ENCODE assay signal across 1 cellular context in genomic region chr2:42141687-42142475, GRCh38.
TF ChIP-seq lines count a peak whose summit lies in the region.

No MANE protein-coding gene starts in this region.

TF ChIP-seq in K562, 482 proteins besides CTCF, POLR2A, EP300 and RAD21 (continued from another document and continues in another):
- TF ChIP-seq CHD7 (IDR thresholded peaks at IDR 0.05; ENCODE audit: low read depth, low read length) = no peak
- no peak for TF ChIP-seq IFI16 (CRISPR knock-in tag; IDR thresholded peaks at IDR 0.05)
- no peak for TF ChIP-seq BACH1 (tag; IDR thresholded peaks at IDR 0.05)
- no peak for TF ChIP-seq DIDO1 (tag; IDR thresholded peaks at IDR 0.05; ENCODE audit: low read depth)
- no peak for TF ChIP-seq ZNF449 (CRISPR knock-in tag; IDR thresholded peaks at IDR 0.05)
- no peak for TF ChIP-seq KLF1 (tag; IDR thresholded peaks at IDR 0.05)
- TF ChIP-seq CXXC5 (CRISPR knock-in tag; IDR thresholded peaks at IDR 0.05) = 0 out of 2 replicates have a peak, but pooled peaks have one; percentile 30
- TF ChIP-seq CTBP1 (IDR thresholded peaks at IDR 0.05; ENCODE audit: borderline replicate concordance) = 0 out of 2 replicates have a peak, but pooled peaks have one; percentile 25
- TF ChIP-seq ZNF586 (CRISPR knock-in tag; conservative IDR thresholded peaks at IDR 0.05) = no peak
- TF ChIP-seq FOSL1 (tag; conservative IDR thresholded peaks at IDR 0.05) = no peak; the same call in 1 of the 2 replicates
- TF ChIP-seq MAFG (tag; conservative IDR thresholded peaks at IDR 0.05) = peak; percentile 91
- no peak for TF ChIP-seq GATA2 (CRISPR knock-in tag; IDR thresholded peaks at IDR 0.05)
- TF ChIP-seq RBFOX2 (IDR thresholded peaks at IDR 0.05; ENCODE audit: low read depth, low read length) = no peak
- TF ChIP-seq TSHZ1 (CRISPR knock-in tag; IDR thresholded peaks at IDR 0.05) = no peak
- no peak; the same call in 1 of the 2 replicates for TF ChIP-seq ZFX (CRISPR knock-in tag; IDR thresholded peaks at IDR 0.05)
- no peak for TF ChIP-seq MYNN (IDR thresholded peaks at IDR 0.05)
- TF ChIP-seq MYNN (CRISPR knock-in tag; IDR thresholded peaks at IDR 0.05) = no peak
- TF ChIP-seq LARP7 (IDR thresholded peaks at IDR 0.05) = no peak
- TF ChIP-seq ZNF277 (CRISPR knock-in tag; IDR thresholded peaks at IDR 0.05; ENCODE audit: borderline replicate concordance) = no peak
- no peak for TF ChIP-seq CEBPB (tag; IDR thresholded peaks at IDR 0.05)
- TF ChIP-seq ZNF589 (CRISPR knock-in tag; IDR thresholded peaks at IDR 0.05; ENCODE audit: low read depth) = 0 out of 2 replicates have a peak, but pooled peaks have one; percentile 40
- TF ChIP-seq ZFP91 (CRISPR knock-in tag; IDR thresholded peaks at IDR 0.05) = no peak
- TF ChIP-seq ZBTB49 (CRISPR knock-in tag; IDR thresholded peaks at IDR 0.05; ENCODE audit: borderline replicate concordance) = no peak
- TF ChIP-seq ZBTB43 (CRISPR knock-in tag; IDR thresholded peaks at IDR 0.05) = no peak
- no peak for TF ChIP-seq GMEB1 (CRISPR knock-in tag; IDR thresholded peaks at IDR 0.05)
- no peak for TF ChIP-seq POU5F1 (IDR thresholded peaks at IDR 0.05; ENCODE audit: borderline replicate concordance, low read depth, low read length, partially characterized antibody)
- no peak for TF ChIP-seq POLR2H (tag; IDR thresholded peaks at IDR 0.05; ENCODE audit: low read depth)
- TF ChIP-seq HNRNPK (IDR thresholded peaks at IDR 0.05; ENCODE audit: low read depth, low read length, poor library complexity, severe bottlenecking) = no peak
- TF ChIP-seq ZNF140 (CRISPR knock-in tag; IDR thresholded peaks at IDR 0.05) = no peak
- TF ChIP-seq MEF2A (IDR thresholded peaks at IDR 0.05; ENCODE audit: control insufficient read depth, low read depth, low read length) = no peak
- no peak for TF ChIP-seq TRIM28 (IDR thresholded peaks at IDR 0.05)
- TF ChIP-seq CHD1 (IDR thresholded peaks at IDR 0.05; ENCODE audit: low read length) = no peak
